ENCODE assay signal across 19 cellular contexts in the genomic region with DNA sequence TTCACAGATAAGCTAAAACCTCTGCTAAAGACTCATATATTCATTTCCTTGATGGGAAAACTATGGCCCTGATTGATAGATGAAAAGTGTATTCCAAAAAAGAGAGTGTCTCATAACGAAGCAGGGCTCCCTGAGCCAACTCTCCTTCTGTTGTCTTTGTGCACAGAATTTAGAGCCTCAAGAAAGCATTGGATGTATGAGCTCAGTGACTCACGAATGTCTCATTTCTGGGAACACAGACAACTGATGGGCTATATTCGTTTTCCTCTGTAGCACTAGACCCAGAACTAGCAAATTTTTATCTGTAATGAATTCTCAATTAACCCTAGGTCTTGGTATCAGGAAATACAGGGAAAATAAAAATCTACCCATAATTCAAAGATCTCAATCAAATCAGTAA.
DNase-seq lines count a peak whose midpoint lies in the region; ATAC-seq, FAIRE-seq and TF ChIP-seq lines count a peak whose summit lies in the region.
"Had no signal": no experiment of that assay in that cellular context is flagged by ENCODE, and none has a peak within 500 bp of the region (broad histone marks: within the 10 kb centered on the region; RNA-seq: fewer than 3 reads in every experiment).

No MANE protein-coding gene starts in this region.

- H3K27ac ChIP-seq in RWPE1, result no peak overlapping the region
- H3K27ac ChIP-seq in osteoblast (ENCODE audit: low read depth, low read length), result peak overlapping the region; percentile 28
- H3K27ac ChIP-seq: hepatocyte, transverse colon, VCaP had no signal

- H3K36me3 ChIP-seq in osteoblast (ENCODE audit: insufficient read depth, low read length), result no peaks in the 10 kb centered on the region
- H3K36me3 ChIP-seq: transverse colon had no signal

- peaks cover 18% of the 10 kb centered on the region for H3K4me1 ChIP-seq in osteoblast (ENCODE audit: insufficient read depth, low read length)
- H3K4me1 ChIP-seq: transverse colon had no signal

- H3K4me2 ChIP-seq in osteoblast (ENCODE audit: insufficient read depth, low read length), result peak overlapping the region; percentile 24
- H3K4me2 ChIP-seq: hepatocyte had no signal

- ATAC-seq in GM21526 (IDR thresholded peaks at IDR 0.05; ENCODE audit: low FRiP score, unreplicated experiment), result no peak
- ATAC-seq: CD8-positive, alpha-beta T cell; natural killer cell had no signal

- no peak for FAIRE-seq in urothelium cell line (lab: Jason Lieb, UNC)
- FAIRE-seq: endometrium had no signal

- no peaks in the 10 kb centered on the region for H4K20me1 ChIP-seq in osteoblast (ENCODE audit: insufficient read depth, low read length)

- POLR2A ChIA-PET in RWPE1 (lab: Yijun Ruan, JAX; ENCODE audit: low non-redundant PET), result no interaction called here

- H3K9me3 ChIP-seq in osteoblast (ENCODE audit: low read depth, low read length), result no peaks in the 10 kb centered on the region
- H3K9me3 ChIP-seq: transverse colon had no signal

- H3K27me3 ChIP-seq in osteoblast (ENCODE audit: insufficient read depth, low read length), result no peaks in the 10 kb centered on the region
- H3K27me3 ChIP-seq: hepatocyte, transverse colon had no signal

- CTCF ChIA-PET in RWPE1 (lab: Yijun Ruan, JAX), result interaction anchor here (0.6 kb wide), 1 partner anchor 481 kb away, joined by 3 read pairs; no protein-coding TSS in a partner anchor

- H3K79me2 ChIP-seq in osteoblast (ENCODE audit: insufficient read depth, low read length), result no peaks in the 10 kb centered on the region
- H3K79me2 ChIP-seq: hepatocyte had no signal

- TF ChIP-seq CTCF in RWPE1 (conservative IDR thresholded peaks at IDR 0.05; ENCODE audit: low read depth) (no peak), osteoblast (IDR thresholded peaks at IDR 0.05; ENCODE audit: extremely low read depth, low read depth, low read length) (no peak)

- no peak overlapping the region for H2AFZ ChIP-seq in osteoblast (ENCODE audit: low read length)
- H2AFZ ChIP-seq: hepatocyte had no signal

- H3K4me3 ChIP-seq in osteoblast (ENCODE audit: insufficient read depth, low read length), result no peak overlapping the region
- H3K4me3 ChIP-seq: hepatocyte, transverse colon had no signal

- DNase-seq in ELR (ENCODE audit: low read depth) (peak; percentile 82), RWPE1 (ENCODE audit: low spot score) (peak; percentile 50), fibroblast of gingiva (ENCODE audit: low read depth) (peak; percentile 42), osteoblast (ENCODE audit: insufficient read length, low spot score, missing footprints) (peak; percentile 97), urothelium cell line (ENCODE audit: low spot score) (no peak)
- no peak for DNase-seq in activated naive CD4-positive, alpha-beta T cell treated with anti-CD3 and anti-CD28 coated beads, Interleukin-2, amount 50 U/mL, for 16 hours
- DNase-seq in stimulated activated CD4-positive, alpha-beta T cell treated with anti-CD3 and anti-CD28 coated beads, Interleukin-1b, Interleukin-23, amount 100 ng/mL, for 48 hours, result no peak
- DNase-seq: activated CD8-positive, alpha-beta memory T cell treated with anti-CD3 and anti-CD28 coated beads for 24 hours; activated gamma-delta T cell; caudate nucleus; CD8-positive, alpha-beta T cell; natural killer cell; NCI-H1048; NCI-H345; transverse colon had no signal

Comparison
In these comparisons a context has a peak if more than half of its experiments do, and no peak if none do; other contexts are left out.
1. DNase-seq: peak in ELR (single experiment), RWPE1 (single experiment), fibroblast of gingiva (single experiment) and osteoblast (single experiment); none in activated naive CD4-positive, alpha-beta T cell treated with anti-CD3 and anti-CD28 coated beads, Interleukin-2, amount 50 U/mL, for 16 hours (single experiment), urothelium cell line (single experiment) and stimulated activated CD4-positive, alpha-beta T cell treated with anti-CD3 and anti-CD28 coated beads, Interleukin-1b, Interleukin-23, amount 100 ng/mL, for 48 hours (single experiment).